26 cellular contexts compared by ENCODE assay signal in the genomic region with DNA sequence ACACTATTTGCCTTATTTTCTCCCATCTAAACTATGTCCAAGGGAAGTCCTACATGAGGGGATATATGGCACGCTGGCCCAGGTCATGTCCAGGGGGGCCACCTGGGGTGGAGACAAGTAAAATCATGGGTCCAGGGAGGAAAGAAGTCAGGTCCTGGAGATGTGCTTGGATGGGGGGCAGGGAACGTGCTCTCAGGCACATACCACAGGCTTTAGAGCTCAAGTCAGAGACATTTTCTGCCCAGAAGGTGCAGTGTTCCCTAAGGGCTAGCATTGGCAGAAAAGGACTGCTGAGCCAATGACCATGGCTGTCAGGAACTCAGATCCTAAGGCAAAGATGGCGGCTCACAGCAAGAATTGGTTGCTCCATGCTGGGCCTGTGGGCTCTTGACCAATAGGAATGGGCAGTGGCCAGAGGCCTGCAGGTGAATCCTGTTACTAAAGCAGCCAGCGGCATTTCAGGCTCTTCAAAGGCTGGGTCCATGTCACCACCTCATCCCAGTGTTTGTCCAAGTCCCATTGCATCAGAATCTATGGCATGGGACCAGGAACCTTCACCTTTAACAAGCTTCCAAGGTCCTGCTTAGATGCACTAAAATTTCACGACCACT.
"Had no signal": no experiment of that assay in that cellular context is flagged by ENCODE, and none has a peak within 500 bp of the region (broad histone marks: within the 10 kb centered on the region; RNA-seq: fewer than 3 reads in every experiment).

No MANE protein-coding gene starts in this region.

- DNase-seq: activated CD4-positive, alpha-beta T cell treated with anti-CD3 and anti-CD28 coated beads, Interleukin-2, amount 50 U/mL, for 1 hour; activated CD4-positive, CD25-positive, alpha-beta regulatory T cell treated with anti-CD3 and anti-CD28 coated beads, Interleukin-2, amount 50 U/mL, for 72 hours; activated effector memory CD4-positive, alpha-beta T cell treated with anti-CD3 and anti-CD28 coated beads, Interleukin-2, amount 50 U/mL, for 16 hours; activated naive CD4-positive, alpha-beta T cell treated with anti-CD3 and anti-CD28 coated beads, Interleukin-2, amount 10 ng/mL, durations not matched to agents 7 days and 5 days; activated naive CD8-positive, alpha-beta T cell treated with anti-CD3 and anti-CD28 coated beads, Interleukin-2, amount 10 ng/mL, durations not matched to agents 7 days and 5 days; activated T-cell treated with anti-CD3 and anti-CD28 coated beads, Interleukin-2, amount 50 U/mL, for 1 hour; cerebellar nuclear complex; effector memory CD8-positive, alpha-beta T cell; immature natural killer cell; pancreas; retina; sigmoid colon; small intestine; stimulated activated CD4-positive, alpha-beta T cell treated with anti-CD3 and anti-CD28 coated beads, Interleukin-4, amount 100 ng/mL, for 24 hours; T-helper 17 cell; T1000; WERI-Rb-1 had no signal

- H3K27me3 ChIP-seq: ascending aorta, pancreas, sigmoid colon, upper lobe of left lung had no signal

- H3K36me3 ChIP-seq: ascending aorta, cardiac muscle cell, gastroesophageal sphincter, pancreas, prostate gland, sigmoid colon, thoracic aorta, upper lobe of left lung, WERI-Rb-1 had no signal

- H3K27ac ChIP-seq: ascending aorta, cardiac muscle cell, coronary artery, dorsolateral prefrontal cortex, gastroesophageal sphincter, pancreas, prostate gland, sigmoid colon, thoracic aorta, upper lobe of left lung, WERI-Rb-1 had no signal

- H3K9me3 ChIP-seq: ascending aorta, gastroesophageal sphincter, pancreas, prostate gland, sigmoid colon, thoracic aorta, upper lobe of left lung had no signal

- ATAC-seq: effector memory CD8-positive, alpha-beta T cell; gastroesophageal sphincter; pancreas; stimulated activated effector memory CD8-positive, alpha-beta T cell treated with anti-CD3 and anti-CD28 coated beads, Interleukin-12 subunit alpha, Interleukin-12 subunit beta, amount 100 ng/mL, for 72 hours; T-helper 17 cell had no signal

- H3K4me1 ChIP-seq: gastroesophageal sphincter, pancreas, prostate gland, sigmoid colon had no signal

- H3K4me3 ChIP-seq: ascending aorta, cardiac muscle cell, coronary artery, dorsolateral prefrontal cortex, gastroesophageal sphincter, pancreas, prostate gland, sigmoid colon, thoracic aorta, upper lobe of left lung had no signal
